10 cellular contexts compared by ENCODE assay signal in genomic region chr14:32366256-32366655, GRCh38. TPM values are rescaled to one million over a fixed set of nuclear protein-coding genes. Genes with fewer than 3 reads are reported as not detected.
DNase-seq lines count a peak whose midpoint lies in the region; ATAC-seq and TF ChIP-seq lines count a peak whose summit lies in the region.
"Had no signal": no experiment of that assay in that cellular context is flagged by ENCODE, and none has a peak within 500 bp of the region (broad histone marks: within the 10 kb centered on the region; RNA-seq: fewer than 3 reads in every experiment).

No MANE protein-coding gene starts in this region.

- no peak overlapping the region for H3K4me3 ChIP-seq in A673 (ENCODE audit: low read depth, low read length, poor library complexity, severe bottlenecking)
- no peak overlapping the region for H3K4me3 ChIP-seq in LNCaP clone FGC (ENCODE audit: low read depth, low read length)
- H3K4me3 ChIP-seq in choroid plexus epithelial cell (ENCODE audit: low read depth, low read length) = no peak overlapping the region

- H3K9me3 ChIP-seq in A673 (ENCODE audit: low read depth, low read length, poor library complexity, severe bottlenecking) = no peaks in the 10 kb centered on the region

- no peak overlapping the region for H3K27ac ChIP-seq in A673 (ENCODE audit: low read depth, low read length, poor library complexity, severe bottlenecking)
- no peak overlapping the region for H3K27ac ChIP-seq in RWPE1

- TF ChIP-seq CTCF in A673 (conservative IDR thresholded peaks at IDR 0.05; ENCODE audit: low read depth, low read length) (no peak), LNCaP clone FGC (IDR thresholded peaks at IDR 0.05; ENCODE audit: control insufficient read depth, extremely low read depth, insufficient read depth) (0 out of 2 replicates have a peak, but pooled peaks have one; percentile 14), choroid plexus epithelial cell (conservative IDR thresholded peaks at IDR 0.05; ENCODE audit: low read depth, low read length) (peak; percentile 50), RWPE1 (conservative IDR thresholded peaks at IDR 0.05; ENCODE audit: low read depth) (no peak)

- no peaks in the 10 kb centered on the region for H3K27me3 ChIP-seq in A673 (replicated peaks; ENCODE audit: insufficient read depth, low read depth, low read length, poor library complexity)

- H3K36me3 ChIP-seq in A673 (ENCODE audit: insufficient read depth, low read length, poor library complexity, severe bottlenecking) = no peaks in the 10 kb centered on the region

- no TSS peak for BruUV-seq in A673 (replicated peaks; lab: Mats Ljungman, UMichigan)

- POLR2A ChIA-PET in A673 (lab: Charles Lee; ENCODE audit: low non-redundant PET) (no interaction called here), RWPE1 (lab: Yijun Ruan, JAX; ENCODE audit: low non-redundant PET) (no interaction called here)

- intact Hi-C loops in A673 (cut with micrococcal nuclease; ENCODE audit: unreplicated experiment) (no loop called here), left colon (cut with DNase I, micrococcal nuclease) (no loop called here)

- peak; percentile 18 for DNase-seq in A673 (ENCODE audit: low spot score)
- no peak for DNase-seq in LNCaP clone FGC (ENCODE audit: low read depth)
- DNase-seq in choroid plexus epithelial cell (ENCODE audit: low read depth) = peak; percentile 75
- DNase-seq in left colon = no peak
- DNase-seq in NOMO-1 (lab: John Stamatoyannopoulos, UW; ENCODE audit: unreplicated experiment in 2 of 2) = no peak
- no peak for DNase-seq in RWPE1 (ENCODE audit: low spot score)
- DNase-seq in germinal center (ENCODE audit: low spot score) = no peak
- DNase-seq in amniotic stem cell (lab: John Stamatoyannopoulos, UW) = no peak
- DNase-seq: activated naive CD4-positive, alpha-beta T cell treated with anti-CD3 and anti-CD28 coated beads, Interleukin-2, amount 50 U/mL, for 16 hours; T-helper 2 cell had no signal

- ATAC-seq in left colon = peak; percentile 28

- no peaks in the 10 kb centered on the region for H3K4me1 ChIP-seq in A673 (ENCODE audit: insufficient read depth, low read length, poor library complexity, severe bottlenecking)

- CTCF ChIA-PET in A673 (lab: Charles Lee) = no interaction called here
- CTCF ChIA-PET in RWPE1 (lab: Yijun Ruan, JAX) = no interaction called here

RNA-seq across cellular contexts. Expression of gene AKAP6, which starts 37.2 kb away (rescaled TPM):
- total RNA-seq in A673 (2021) (0.73 and 1.7 TPM in 2 replicates), left colon (1 to 10 TPM; 3.4 to 7.6 TPM)

Comparison
In these comparisons a context has a peak if more than half of its experiments do, and no peak if none do; other contexts are left out.
1. DNase-seq: peak in A673 (single experiment) and choroid plexus epithelial cell (single experiment); none in LNCaP clone FGC (single experiment), left colon (0 of 2), NOMO-1 (0 of 2), RWPE1 (single experiment), germinal center (single experiment) and amniotic stem cell (single experiment).
2. CTCF ChIP-seq: peak in LNCaP clone FGC (single experiment) and choroid plexus epithelial cell (single experiment); none in A673 (single experiment) and RWPE1 (single experiment).